ENCODE assay signal across 8 cellular contexts in genomic region chr17:46192211-46192483, GRCh38. TPM values are rescaled to one million over a fixed set of nuclear protein-coding genes. Genes with fewer than 3 reads are reported as not detected.
DNase-seq lines count a peak whose midpoint lies in the region; TF ChIP-seq lines count a peak whose summit lies in the region.

No MANE protein-coding gene starts in this region.

- H3K27ac ChIP-seq in VCaP (peak overlapping the region; percentile 100), skin epidermis (peak overlapping the region; percentile 88 to 100 (median 100))

- H3K4me3 Mint-ChIP-seq in glutamatergic neuron (ENCODE audit: unreplicated experiment) = peak overlapping the region; percentile 98

- peaks cover 12% of the 10 kb centered on the region for H3K27me3 Mint-ChIP-seq in glutamatergic neuron (ENCODE audit: unreplicated experiment)

- peaks cover 20% of the 10 kb centered on the region for H3K9me3 Mint-ChIP-seq in glutamatergic neuron (ENCODE audit: unreplicated experiment)

- peak overlapping the region; percentile 83 for H3K4me3 ChIP-seq in H7 (ENCODE audit: insufficient read depth, low read depth, low read length)
- peak overlapping the region; percentile 65 to 98 (median 90) for H3K4me3 ChIP-seq in skin epidermis

- peaks cover 7% of the 10 kb centered on the region for H3K36me3 Mint-ChIP-seq in glutamatergic neuron (ENCODE audit: unreplicated experiment)

- H3K4me1 Mint-ChIP-seq in glutamatergic neuron (ENCODE audit: low read depth, unreplicated experiment) = peaks cover 30% of the 10 kb centered on the region

- no peak for DNase-seq in H7
- DNase-seq in glutamatergic neuron = no peak
- DNase-seq in activated effector memory CD4-positive, alpha-beta T cell treated with Interleukin-2 at 50 U/mL for 16 hours = no peak
- no peak for DNase-seq in NCI-H1417 (lab: John Stamatoyannopoulos, UW)
- DNase-seq in NCI-H1436 (lab: John Stamatoyannopoulos, UW) = no peak
- DNase-seq in HPDE6-E6E7 (ENCODE audit: extremely low spot score) = no peak

- H3K36me3 ChIP-seq in H7 (replicated peaks; ENCODE audit: control insufficient read depth, insufficient read depth, low read length) = no peaks in the 10 kb centered on the region; the same call in 1 of the 2 replicates

- TF ChIP-seq CTCF in VCaP (conservative IDR thresholded peaks at IDR 0.05) (no peak), glutamatergic neuron (IDR thresholded peaks at IDR 0.05; ENCODE audit: partially characterized antibody, unreplicated experiment) (no peak)

- peak overlapping the region; percentile 99 for H3K27ac Mint-ChIP-seq in glutamatergic neuron (ENCODE audit: unreplicated experiment)

- no peaks in the 10 kb centered on the region for H3K27me3 ChIP-seq in H7 (ENCODE audit: control insufficient read depth, insufficient read depth, low read length)

RNA-seq across cellular contexts. Expression of gene KANSL1, which starts 1.1 kb away (rescaled TPM):
- 35.2 and 41.4 TPM in 2 replicates for total RNA-seq in H7 (2014; rRNA removed; shearing (Covaris generic))
- 191 TPM for total RNA-seq in glutamatergic neuron (ENCODE audit: unreplicated experiment)
